ENCODE assay signal across 19 cellular contexts in genomic region chr1:233500111-233500510, GRCh38.
DNase-seq lines count a peak whose midpoint lies in the region; ATAC-seq and TF ChIP-seq lines count a peak whose summit lies in the region.
"Had no signal": no experiment of that assay in that cellular context is flagged by ENCODE, and none has a peak within 500 bp of the region (broad histone marks: within the 10 kb centered on the region; RNA-seq: fewer than 3 reads in every experiment).

No MANE protein-coding gene starts in this region.

- in situ Hi-C loops in G401 (cut with HindIII; ENCODE audit: low sequenced_read_pairs): no loop called here

- H3K27ac ChIP-seq in esophagus muscularis mucosa (replicated peaks in 1 of 4) (no peak overlapping the region), suprapubic skin (no peak overlapping the region)
- H3K27ac ChIP-seq: BLaER1 had no signal

- TF ChIP-seq CTCF in esophagus muscularis mucosa (IDR thresholded peaks at IDR 0.05) (no peak), suprapubic skin (IDR thresholded peaks at IDR 0.05) (no peak)

- no peaks in the 10 kb centered on the region for H3K9me3 ChIP-seq in esophagus muscularis mucosa
- no peaks in the 10 kb centered on the region for H3K9me3 ChIP-seq in suprapubic skin
- H3K9me3 ChIP-seq: BE2C, BLaER1 had no signal

- H3K4me1 ChIP-seq in esophagus muscularis mucosa (no peaks in the 10 kb centered on the region), suprapubic skin (no peaks in the 10 kb centered on the region)
- H3K4me1 ChIP-seq: BE2C, BLaER1 had no signal

- no peaks in the 10 kb centered on the region for H3K36me3 ChIP-seq in esophagus muscularis mucosa
- H3K36me3 ChIP-seq in suprapubic skin: no peaks in the 10 kb centered on the region
- H3K36me3 ChIP-seq: BE2C, BLaER1 had no signal

- no peak for TF ChIP-seq EP300 in esophagus muscularis mucosa (IDR thresholded peaks at IDR 0.05)
- no peak for TF ChIP-seq EP300 in suprapubic skin (IDR thresholded peaks at IDR 0.05)

- H3K4me3 ChIP-seq in esophagus muscularis mucosa (no peak overlapping the region), suprapubic skin (no peak overlapping the region)
- H3K4me3 ChIP-seq: BLaER1, GM12878 had no signal

- no peak for TF ChIP-seq POLR2A in esophagus muscularis mucosa (IDR thresholded peaks at IDR 0.05; ENCODE audit: low read depth)
- TF ChIP-seq POLR2A in suprapubic skin (IDR thresholded peaks at IDR 0.05): no peak

- intact Hi-C loops in esophagus muscularis mucosa (cut with DNase I): no loop called here

- ATAC-seq in GM18858 (IDR thresholded peaks at IDR 0.05; ENCODE audit: unreplicated experiment): no peak
- ATAC-seq: GM12878 had no signal

- H3K27me3 ChIP-seq in esophagus muscularis mucosa: no peaks in the 10 kb centered on the region
- peaks cover 4% of the 10 kb centered on the region for H3K27me3 ChIP-seq in suprapubic skin
- H3K27me3 ChIP-seq: BE2C, BLaER1 had no signal

- WGBS in esophagus muscularis mucosa: 63% methylated on average over 3 of the region's 3 CpGs
- WGBS in suprapubic skin: 53% methylated on average over 3 of the region's 3 CpGs

- peak; percentile 84 for DNase-seq in G401 (ENCODE audit: low spot score)
- peak; percentile 59 for DNase-seq in NCI-H446 treated with DMSO at 0.1 percent for 48 hours (lab: John Stamatoyannopoulos, UW)
- DNase-seq in cerebellum (ENCODE audit: low spot score): peak; percentile 50
- DNase-seq in esophagus muscularis mucosa (ENCODE audit: extremely low spot score): peak; percentile 34
- DNase-seq in HuH-7 (ENCODE audit: low spot score): no peak
- DNase-seq in GM19238 (ENCODE audit: insufficient read length, low spot score): no peak
- DNase-seq in suprapubic skin (ENCODE audit: low spot score in 2 of 2): no peak
- DNase-seq: 8988T; ACHN; BE2C; CD4-positive, alpha-beta memory T cell; CD4-positive, CD25-positive, alpha-beta regulatory T cell; CD8-positive, alpha-beta memory T cell; COR-L47; DMS79 treated with DMSO at 0.1 percent for 48 hours; GDM1 had no signal

Comparison
In these comparisons a context has a peak if more than half of its experiments do, and no peak if none do; other contexts are left out.
1. DNase-seq: peak in G401 (single experiment), NCI-H446 treated with DMSO at 0.1 percent for 48 hours (single experiment), cerebellum (single experiment) and esophagus muscularis mucosa (single experiment); none in HuH-7 (single experiment), GM19238 (single experiment) and suprapubic skin (0 of 2).